Comparison of ENCODE assay signal across 20 cellular contexts in the genomic region with DNA sequence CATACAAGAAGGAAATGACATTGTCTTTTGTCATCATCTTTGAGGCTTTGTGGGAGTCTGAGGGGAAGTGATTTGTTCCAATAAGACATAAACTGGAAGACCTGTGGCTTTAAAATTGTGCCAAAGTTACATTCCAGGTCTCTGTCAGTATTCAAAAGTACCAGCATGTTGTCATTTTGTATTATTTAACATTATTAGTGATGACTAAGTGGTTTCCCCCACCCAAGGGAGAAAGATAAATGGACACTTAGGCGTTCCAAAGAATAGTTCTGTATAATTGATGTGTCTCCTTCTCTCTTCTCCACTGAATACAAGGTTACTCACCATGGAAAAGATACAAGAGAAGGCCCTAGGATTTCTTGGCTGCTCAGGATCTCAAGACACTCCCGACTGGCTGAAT. TPM values are rescaled to one million over a fixed set of nuclear protein-coding genes. Genes with fewer than 3 reads are reported as not detected.
A peak's percentile ranks its signal among the peaks of the same experiment; 100 is the strongest.
DNase-seq lines count a peak whose midpoint lies in the region; ATAC-seq and TF ChIP-seq lines count a peak whose summit lies in the region.
"Had no signal": no experiment of that assay in that cellular context is flagged by ENCODE, and none has a peak within 500 bp of the region (broad histone marks: within the 10 kb centered on the region; RNA-seq: fewer than 3 reads in every experiment).

No MANE protein-coding gene starts in this region.

- H3K36me3 ChIP-seq in ACC112 (ENCODE audit: insufficient read depth, low read length) = no peaks in the 10 kb centered on the region
- H3K36me3 ChIP-seq: right atrium auricular region had no signal

- peak overlapping the region; percentile 20 for H2AFZ ChIP-seq in ACC112 (ENCODE audit: low read length, unreplicated experiment)

- peaks cover 4% of the 10 kb centered on the region; the same call in 1 of the 2 replicates for H3K36me3 Mint-ChIP-seq in HFFc6 (ENCODE audit: low read depth)
- H3K36me3 Mint-ChIP-seq: CD8-positive, alpha-beta T cell; naive B cell had no signal

- peak overlapping the region; percentile 66 for H3K4me3 Mint-ChIP-seq in HFFc6
- H3K4me3 Mint-ChIP-seq: CD8-positive, alpha-beta T cell; naive B cell had no signal

- peak; percentile 60 for DNase-seq in HFFc6
- peak; percentile 51 for DNase-seq in amniotic epithelial cell (ENCODE audit: low read depth)
- DNase-seq in glomerular visceral epithelial cell (ENCODE audit: extremely low spot score) = peak; percentile 30
- no peak for DNase-seq in NK-92 (lab: John Stamatoyannopoulos, UW; ENCODE audit: unreplicated experiment)
- no peak for DNase-seq in HPDE6-E6E7 (ENCODE audit: extremely low spot score)
- DNase-seq: activated CD4-positive, alpha-beta T cell treated with anti-CD3 and anti-CD28 coated beads for 48 hours; activated gamma-delta T cell; amniotic stem cell; CD8-positive, alpha-beta T cell; effector memory CD4-positive, alpha-beta T cell; naive B cell; NCI-H146; NCI-H2227 treated with DMSO at 0.1 percent for 48 hours; testis had no signal

- TF ChIP-seq CTCF in HFFc6 (IDR thresholded peaks at IDR 0.05) = no peak

- H3K9me3 Mint-ChIP-seq in HFFc6 = no peaks in the 10 kb centered on the region
- H3K9me3 Mint-ChIP-seq: CD8-positive, alpha-beta T cell; naive B cell had no signal

- H3K4me3 ChIP-seq in ACC112 (ENCODE audit: low read depth, low read length) = peak overlapping the region; percentile 44; the same call in 1 of the 2 replicates
- H3K4me3 ChIP-seq: right atrium auricular region, testis had no signal

- H3K27ac Mint-ChIP-seq in HFFc6 = peak overlapping the region; percentile 79
- H3K27ac Mint-ChIP-seq: CD8-positive, alpha-beta T cell; naive B cell had no signal

- peaks cover 32% of the 10 kb centered on the region for H3K4me1 Mint-ChIP-seq in HFFc6 (ENCODE audit: low read depth)

- no peak for ATAC-seq in GM18517 (IDR thresholded peaks at IDR 0.05; ENCODE audit: unreplicated experiment)
- no peak for ATAC-seq in GM18519 (IDR thresholded peaks at IDR 0.05; ENCODE audit: low FRiP score, unreplicated experiment)
- ATAC-seq: CD8-positive, alpha-beta T cell had no signal

- H3K27me3 ChIP-seq in ACC112 (ENCODE audit: insufficient read depth, low read length) = no peaks in the 10 kb centered on the region
- H3K27me3 ChIP-seq: right atrium auricular region, testis had no signal

- peak overlapping the region; percentile 76 for H3K27ac ChIP-seq in ACC112 (ENCODE audit: low read depth, low read length)
- H3K27ac ChIP-seq: right atrium auricular region, testis had no signal

- no peaks in the 10 kb centered on the region for H3K79me2 ChIP-seq in ACC112 (ENCODE audit: control insufficient read depth, insufficient read depth, low read length, unreplicated experiment)

- H3K4me1 ChIP-seq in ACC112 (ENCODE audit: control insufficient read depth, insufficient read depth, low read length, unreplicated experiment) = peaks cover 32% of the 10 kb centered on the region

- peaks cover 31% of the 10 kb centered on the region for H3K27me3 Mint-ChIP-seq in HFFc6 (ENCODE audit: insufficient read depth)

RNA-seq across cellular contexts. Expression of gene CFAP97D1, which starts 3.8 kb away (rescaled TPM):
- not detected for total RNA-seq in HFFc6 (2021; fragmentation: NEBNext Ultra II Directional; extraction: Animal tissue kit (Norgen Biotek cat#: 25700))
- total RNA-seq: CD8-positive, alpha-beta T cell; lung microvascular endothelial cell; osteocyte; right atrium auricular region had no signal

RNA-seq across cellular contexts. Expression of gene DUSP3, which starts 5.3 kb away (rescaled TPM):
- 10 to 100 TPM; 34.3 to 47.2 (median 38.3) TPM for total RNA-seq in HFFc6 (2021; fragmentation: NEBNext Ultra II Directional; extraction: Animal tissue kit (Norgen Biotek cat#: 25700))

RNA-seq across cellular contexts. Expression of gene SOST, which starts 25.5 kb away (rescaled TPM):
- total RNA-seq in HFFc6 (2021; fragmentation: NEBNext Ultra II Directional; extraction: Animal tissue kit (Norgen Biotek cat#: 25700)) = not detected
- total RNA-seq: CD8-positive, alpha-beta T cell; lung microvascular endothelial cell; osteocyte; right atrium auricular region had no signal

RNA-seq across cellular contexts. Expression of gene MPP3, which starts 48.9 kb away (rescaled TPM):
- total RNA-seq in HFFc6 (2021; fragmentation: NEBNext Ultra II Directional; extraction: Animal tissue kit (Norgen Biotek cat#: 25700)) = 1 to 10 TPM; 5.5 to 6.9 (median 5.9) TPM
- total RNA-seq: CD8-positive, alpha-beta T cell had no signal

Comparison
In these comparisons a context has a peak if more than half of its experiments do, and no peak if none do; other contexts are left out.
1. DNase-seq: peak in HFFc6 (single experiment), amniotic epithelial cell (single experiment) and glomerular visceral epithelial cell (single experiment); none in NK-92 (single experiment) and HPDE6-E6E7 (single experiment).